In genomic region chr3:157127831-157128767, GRCh38 we compare ENCODE assay signal across 8 cellular contexts. TPM values are rescaled to one million over a fixed set of nuclear protein-coding genes. Genes with fewer than 3 reads are reported as not detected.
DNase-seq lines count a peak whose midpoint lies in the region; ATAC-seq, FAIRE-seq and TF ChIP-seq lines count a peak whose summit lies in the region.

No MANE protein-coding gene starts in this region.

- H3K36me3 Mint-ChIP-seq in T-helper 1 cell treated with Interleukin-12 subunit alpha and Interleukin-12 subunit beta and Interleukin-4 antibody, amounts not matched to agents 30 μg/mL and 1 μg/mL, for 36 hours (ENCODE audit: low read depth) = no peaks in the 10 kb centered on the region
- no peaks in the 10 kb centered on the region for H3K36me3 Mint-ChIP-seq in astrocyte (ENCODE audit: low read depth, unreplicated experiment)

- no peaks in the 10 kb centered on the region for H4K20me1 ChIP-seq in astrocyte (ENCODE audit: insufficient read depth, low read length)

- peaks cover 62% of the 10 kb centered on the region for H3K4me1 ChIP-seq in astrocyte (ENCODE audit: insufficient read depth, low read length)

- peak overlapping the region; percentile 95 for H3K27ac Mint-ChIP-seq in T-helper 1 cell treated with Interleukin-12 subunit alpha and Interleukin-12 subunit beta and Interleukin-4 antibody, amounts not matched to agents 30 μg/mL and 1 μg/mL, for 36 hours
- H3K27ac Mint-ChIP-seq in astrocyte (ENCODE audit: unreplicated experiment) = peak overlapping the region; percentile 92

- peak overlapping the region; percentile 87 for H3K9ac ChIP-seq in astrocyte (ENCODE audit: low read length)

- peaks cover 69% of the 10 kb centered on the region for H3K4me1 Mint-ChIP-seq in T-helper 1 cell treated with Interleukin-12 subunit alpha and Interleukin-12 subunit beta and Interleukin-4 antibody, amounts not matched to agents 30 μg/mL and 1 μg/mL, for 36 hours (ENCODE audit: low read depth)
- peaks cover 78% of the 10 kb centered on the region for H3K4me1 Mint-ChIP-seq in astrocyte (ENCODE audit: low read depth, unreplicated experiment)

- no peaks in the 10 kb centered on the region for H3K36me3 ChIP-seq in astrocyte (ENCODE audit: insufficient read depth, low read length)

- ATAC-seq in HG03103 (IDR thresholded peaks at IDR 0.05; ENCODE audit: low read depth, unreplicated experiment) (peak; percentile 35), HG03571 (IDR thresholded peaks at IDR 0.05; ENCODE audit: unreplicated experiment) (no peak)

- no peak overlapping the region for H2AFZ ChIP-seq in astrocyte (ENCODE audit: low read depth, low read length)

- no peaks in the 10 kb centered on the region for H3K79me2 ChIP-seq in astrocyte (ENCODE audit: insufficient read depth, low read length)

- no peak for TF ChIP-seq CTCF in astrocyte (IDR thresholded peaks at IDR 0.05; ENCODE audit: insufficient read depth, low read depth, low read length)

- DNase-seq in EH (ENCODE audit: low read depth) (peak; percentile 83), astrocyte (ENCODE audit: low read depth) (peak; percentile 86), KG1 (lab: John Stamatoyannopoulos, UW) (no peak)
- DNase-seq in stimulated activated CD4-positive, alpha-beta T cell treated with anti-CD3 and anti-CD28 coated beads, TNF-alpha, amount 100 ng/mL, for 48 hours (ENCODE audit: low read depth in 3 of 3) = peak; percentile 50 to 77 (median 70)

- H3K27ac ChIP-seq in astrocyte (ENCODE audit: low read depth, low read length) = peak overlapping the region; percentile 97
- peak overlapping the region; percentile 96 for H3K27ac ChIP-seq in layer of hippocampus (ENCODE audit: low read depth, low read length)

- H3K4me3 ChIP-seq in astrocyte (ENCODE audit: insufficient read depth, low read depth, low read length) = no peak overlapping the region

- H3K27me3 ChIP-seq in astrocyte (ENCODE audit: insufficient read depth, low read length) = no peaks in the 10 kb centered on the region
- H3K27me3 ChIP-seq in layer of hippocampus (ENCODE audit: control insufficient read depth, insufficient read depth, low read length) = no peaks in the 10 kb centered on the region

- H3K27me3 Mint-ChIP-seq in T-helper 1 cell treated with Interleukin-12 subunit alpha and Interleukin-12 subunit beta and Interleukin-4 antibody, amounts not matched to agents 30 μg/mL and 1 μg/mL, for 36 hours (ENCODE audit: low read depth) = no peaks in the 10 kb centered on the region
- no peaks in the 10 kb centered on the region for H3K27me3 Mint-ChIP-seq in astrocyte (ENCODE audit: low read depth, unreplicated experiment)

- peak overlapping the region; percentile 55 for H3K4me3 Mint-ChIP-seq in T-helper 1 cell treated with Interleukin-12 subunit alpha and Interleukin-12 subunit beta and Interleukin-4 antibody, amounts not matched to agents 30 μg/mL and 1 μg/mL, for 36 hours
- no peak overlapping the region for H3K4me3 Mint-ChIP-seq in astrocyte (ENCODE audit: unreplicated experiment)

- FAIRE-seq in astrocyte (lab: Jason Lieb, UNC) = no peak

- no peaks in the 10 kb centered on the region for H3K9me3 Mint-ChIP-seq in T-helper 1 cell treated with Interleukin-12 subunit alpha and Interleukin-12 subunit beta and Interleukin-4 antibody, amounts not matched to agents 30 μg/mL and 1 μg/mL, for 36 hours
- H3K9me3 Mint-ChIP-seq in astrocyte (ENCODE audit: unreplicated experiment) = no peaks in the 10 kb centered on the region

- H3K4me2 ChIP-seq in astrocyte (ENCODE audit: low read length) = peak overlapping the region; percentile 70

- H3K9me3 ChIP-seq in astrocyte (ENCODE audit: insufficient read depth, low read depth, low read length) = no peaks in the 10 kb centered on the region

RNA-seq across cellular contexts. Expression of gene CCNL1, which starts 31.8 kb away (rescaled TPM):
- total RNA-seq in astrocyte = 63.2 and 66.8 TPM in 2 replicates
